In genomic region chr2:107775171-107775570, GRCh38 we compare ENCODE assay signal across 25 cellular contexts. TPM values are rescaled to one million over a fixed set of nuclear protein-coding genes. Genes with fewer than 3 reads are reported as not detected.
DNase-seq lines count a peak whose midpoint lies in the region; ATAC-seq, FAIRE-seq and TF ChIP-seq lines count a peak whose summit lies in the region.
"Had no signal": no experiment of that assay in that cellular context is flagged by ENCODE, and none has a peak within 500 bp of the region (broad histone marks: within the 10 kb centered on the region; RNA-seq: fewer than 3 reads in every experiment).

No MANE protein-coding gene starts in this region.

- H3K27ac ChIP-seq in GM23338 (ENCODE audit: low read depth): no peak overlapping the region
- H3K27ac ChIP-seq in VCaP: peak overlapping the region; percentile 85
- peak overlapping the region; percentile 83 for H3K27ac ChIP-seq in neural cell (ENCODE audit: low read length)
- H3K27ac ChIP-seq: 22Rv1; A549; BLaER1 treated with 17β-estradiol and CSF1 and Interleukin-3, amounts not matched to agents 10 nM and 100 nM had no signal

- H3K4me3 Mint-ChIP-seq in GM23338: no peak overlapping the region
- H3K4me3 Mint-ChIP-seq in naive thymus-derived CD8-positive, alpha-beta T cell: no peak overlapping the region
- H3K4me3 Mint-ChIP-seq: CD14-positive monocyte; CD4-positive, alpha-beta memory T cell; H9 had no signal

- no peaks in the 10 kb centered on the region for H3K27me3 ChIP-seq in GM23338 (ENCODE audit: insufficient read depth)
- no peaks in the 10 kb centered on the region for H3K27me3 ChIP-seq in neural cell (ENCODE audit: insufficient read depth, low read depth, low read length)
- H3K27me3 ChIP-seq: BE2C; BLaER1 treated with 17β-estradiol and CSF1 and Interleukin-3, amounts not matched to agents 10 nM and 100 nM had no signal

- H2AFZ ChIP-seq in GM23338: peak overlapping the region; percentile 86
- H2AFZ ChIP-seq in neural cell (ENCODE audit: low read depth, low read length): no peak overlapping the region

- H3K27ac Mint-ChIP-seq in GM23338: no peak overlapping the region
- H3K27ac Mint-ChIP-seq in naive thymus-derived CD8-positive, alpha-beta T cell: no peak overlapping the region
- H3K27ac Mint-ChIP-seq: CD14-positive monocyte; CD4-positive, alpha-beta memory T cell; H9 had no signal

- H3K4me2 ChIP-seq in GM23338: no peak overlapping the region
- H3K4me2 ChIP-seq in neural cell (ENCODE audit: low read length): no peak overlapping the region
- H3K4me2 ChIP-seq: A549; BLaER1 treated with 17β-estradiol and CSF1 and Interleukin-3, amounts not matched to agents 10 nM and 100 nM had no signal

- no peak for ATAC-seq in GM23338
- no peak for ATAC-seq in naive thymus-derived CD8-positive, alpha-beta T cell
- ATAC-seq: A549, HCT116 had no signal

- TF ChIP-seq RAD21 in neural cell (conservative IDR thresholded peaks at IDR 0.05): no peak

- no peaks in the 10 kb centered on the region for H3K79me2 ChIP-seq in GM23338 (replicated peaks; ENCODE audit: insufficient read depth)
- H3K79me2 ChIP-seq in neural cell (replicated peaks; ENCODE audit: insufficient read depth, low read length): no peaks in the 10 kb centered on the region

- no peaks in the 10 kb centered on the region for H3K9me3 Mint-ChIP-seq in GM23338
- H3K9me3 Mint-ChIP-seq in naive thymus-derived CD8-positive, alpha-beta T cell: peaks cover 0 to 2% (median 0%) of the 10 kb centered on the region in 9 donors
- H3K9me3 Mint-ChIP-seq: H9 had no signal

- H3K36me3 ChIP-seq in GM23338 (ENCODE audit: insufficient read depth) (no peaks in the 10 kb centered on the region), neural cell (ENCODE audit: insufficient read depth, low read length) (no peaks in the 10 kb centered on the region)
- H3K36me3 ChIP-seq: BE2C; BLaER1 treated with 17β-estradiol and CSF1 and Interleukin-3, amounts not matched to agents 10 nM and 100 nM had no signal

- H3F3A ChIP-seq in GM23338 (replicated peaks; ENCODE audit: low read depth) (no peaks in the 10 kb centered on the region), neural cell (ENCODE audit: insufficient read depth, low read length, poor library complexity, severe bottlenecking) (no peaks in the 10 kb centered on the region)

- DNase-seq in GM23338 (ENCODE audit: low spot score) (no peak), left kidney (ENCODE audit: low read depth, low spot score) (peak; percentile 66), CD1c-positive myeloid dendritic cell (ENCODE audit: extremely low spot score) (no peak), foreskin fibroblast (no peak), HTR-8/SVneo (ENCODE audit: insufficient read length, low spot score) (no peak)
- no peak for DNase-seq in naive thymus-derived CD8-positive, alpha-beta T cell
- DNase-seq: ACHN; AML-193; BE2C; Calu3; CD4-positive, alpha-beta memory T cell; DMS53; GF-D8; H9 had no signal

- no peaks in the 10 kb centered on the region for H3K36me3 Mint-ChIP-seq in GM23338 (ENCODE audit: low read depth)
- no peaks in the 10 kb centered on the region for H3K36me3 Mint-ChIP-seq in naive thymus-derived CD8-positive, alpha-beta T cell
- H3K36me3 Mint-ChIP-seq: CD14-positive monocyte; CD4-positive, alpha-beta memory T cell had no signal

- peaks cover 3% of the 10 kb centered on the region; the same call in 1 of the 3 replicates for H3K4me1 Mint-ChIP-seq in GM23338
- no peaks in the 10 kb centered on the region for H3K4me1 Mint-ChIP-seq in naive thymus-derived CD8-positive, alpha-beta T cell
- H3K4me1 Mint-ChIP-seq: CD14-positive monocyte; CD4-positive, alpha-beta memory T cell had no signal

- no peaks in the 10 kb centered on the region for H3K9me3 ChIP-seq in neural cell (ENCODE audit: low read length)
- H3K9me3 ChIP-seq: A549; BE2C; BLaER1 treated with 17β-estradiol and CSF1 and Interleukin-3, amounts not matched to agents 10 nM and 100 nM had no signal

- no peaks in the 10 kb centered on the region for H3K4me1 ChIP-seq in GM23338 (ENCODE audit: insufficient read depth)
- H3K4me1 ChIP-seq: A549, BE2C had no signal

- H3K9me2 ChIP-seq in GM23338 (ENCODE audit: insufficient read depth) (no peaks in the 10 kb centered on the region), neural cell (ENCODE audit: insufficient read depth, low read length) (no peaks in the 10 kb centered on the region)

- no peak for TF ChIP-seq EP300 in neural cell (conservative IDR thresholded peaks at IDR 0.05; ENCODE audit: poor library complexity, severe bottlenecking)

- H3K9ac ChIP-seq in neural cell (ENCODE audit: low read length): no peak overlapping the region
- H3K9ac ChIP-seq: BLaER1 treated with 17β-estradiol and CSF1 and Interleukin-3, amounts not matched to agents 10 nM and 100 nM had no signal

- H4K20me1 ChIP-seq in GM23338 (replicated peaks; ENCODE audit: insufficient read depth) (no peaks in the 10 kb centered on the region), neural cell (ENCODE audit: insufficient read depth) (no peaks in the 10 kb centered on the region)
- H4K20me1 ChIP-seq: BLaER1 treated with 17β-estradiol and CSF1 and Interleukin-3, amounts not matched to agents 10 nM and 100 nM had no signal

- FAIRE-seq in HTR-8/SVneo (lab: Jason Lieb, UNC): no peak
- FAIRE-seq: A549, GM12891, GM18507 had no signal

- H3K27me3 Mint-ChIP-seq in GM23338 (ENCODE audit: insufficient read depth, low read depth, poor library complexity): no peaks in the 10 kb centered on the region
- H3K27me3 Mint-ChIP-seq in naive thymus-derived CD8-positive, alpha-beta T cell: peaks cover 0 to 4% (median 2%) of the 10 kb centered on the region in 5 donors

- no peak overlapping the region for H3K4me3 ChIP-seq in GM23338
- H3K4me3 ChIP-seq in neural cell (ENCODE audit: low read length): no peak overlapping the region
- H3K4me3 ChIP-seq in foreskin fibroblast (ENCODE audit: low read depth in 1 of 2, low read length in 2 of 2): no peak overlapping the region
- H3K4me3 ChIP-seq: A549; BLaER1 treated with 17β-estradiol and CSF1 and Interleukin-3, amounts not matched to agents 10 nM and 100 nM had no signal

- POLR2A ChIA-PET in naive thymus-derived CD8-positive, alpha-beta T cell (lab: Charles Lee): no interaction called here

- TF ChIP-seq CTCF in GM23338 (conservative IDR thresholded peaks at IDR 0.05; ENCODE audit: low read depth in 2 of 2): no peak
- no peak for TF ChIP-seq CTCF in VCaP (conservative IDR thresholded peaks at IDR 0.05)
- no peak for TF ChIP-seq CTCF in neural cell (IDR thresholded peaks at IDR 0.05; ENCODE audit: poor library complexity, severe bottlenecking)
- no peak for TF ChIP-seq CTCF in foreskin fibroblast (IDR thresholded peaks at IDR 0.05; ENCODE audit: low read depth, low read length)

TF ChIP-seq in GM23338, 12 proteins besides CTCF, POLR2A, EP300 and RAD21 (continues in another document):
- no peak for TF ChIP-seq EZH2phosphoT487 (IDR thresholded peaks at IDR 0.05; ENCODE audit: unreplicated experiment)

TF ChIP-seq in neural cell, 6 proteins besides CTCF, POLR2A, EP300 and RAD21:
- TF ChIP-seq REST (IDR thresholded peaks at IDR 0.05; ENCODE audit: borderline replicate concordance) (no peak), EZH2 (IDR thresholded peaks at IDR 0.05; ENCODE audit: borderline replicate concordance, insufficient read depth, low read length, poor library complexity, severe bottlenecking) (no peak), TAF1 (IDR thresholded peaks at IDR 0.05; ENCODE audit: low read depth) (no peak), SMC3 (conservative IDR thresholded peaks at IDR 0.05; ENCODE audit: poor library complexity) (no peak), MXI1 (conservative IDR thresholded peaks at IDR 0.05; ENCODE audit: poor library complexity, severe bottlenecking) (no peak), POLR2AphosphoS5 (IDR thresholded peaks at IDR 0.05) (no peak)

RNA-seq across cellular contexts. Expression of gene RGPD4, which starts 51.5 kb away (rescaled TPM):
- not detected in 2 replicates for total RNA-seq in GM23338 (2014; rRNA removed; shearing (Covaris generic))
- polyA plus RNA-seq in GM23338 (2016; fragmentation: Nextera tagmentation; extraction: Ambion mirVana) (not detected in 2 replicates), neural cell (0.26 TPM in 1 of 2 replicates, not detected in the other)
- polyA minus RNA-seq in neural cell: 0.24 TPM in 1 of 2 replicates, not detected in the other
- total RNA-seq in naive thymus-derived CD8-positive, alpha-beta T cell: under 1 TPM; 0.83 to 0.88 TPM
- not detected for polyA plus RNA-seq in naive thymus-derived CD8-positive, alpha-beta T cell
- total RNA-seq: Calu3, Daoy, H4 had no signal
- polyA plus RNA-seq: CD14-positive monocyte had no signal
